1 cellular context compared by ENCODE assay signal in genomic region chr10:53013201-53013808, GRCh38.
TF ChIP-seq lines count a peak whose summit lies in the region.

No MANE protein-coding gene starts in this region.

TF ChIP-seq in GM12878, 131 proteins besides CTCF, POLR2A, EP300 and RAD21 (continued from another document):
- TF ChIP-seq RELB (IDR thresholded peaks at IDR 0.05; ENCODE audit: low read depth) (peak; percentile 83), TBL1XR1 (IDR thresholded peaks at IDR 0.05; ENCODE audit: low read depth, low read length) (0 out of 2 replicates have a peak, but pooled peaks have one; percentile 57), EGR1 (IDR thresholded peaks at IDR 0.05; ENCODE audit: borderline replicate concordance in 1 of 2, low read depth in 2 of 2, low read length in 2 of 2) (no peak), ZNF384 (IDR thresholded peaks at IDR 0.05; ENCODE audit: borderline replicate concordance, low read depth, low read length) (no peak; the same call in 1 of the 2 replicates), MEF2A (IDR thresholded peaks at IDR 0.05; ENCODE audit: insufficient read depth, low read depth, low read length) (peak; percentile 58; the same call in 1 of the 2 replicates), DPF2 (IDR thresholded peaks at IDR 0.05) (peak; percentile 56; the same call in 1 of the 2 replicates), MEF2B (IDR thresholded peaks at IDR 0.05; ENCODE audit: partially characterized antibody, poor library complexity, severe bottlenecking) (peak; percentile 92), NFIC (IDR thresholded peaks at IDR 0.05; ENCODE audit: low read depth, low read length) (0 out of 2 replicates have a peak, but pooled peaks have one; percentile 28), NBN (IDR thresholded peaks at IDR 0.05) (peak; percentile 55; the same call in 1 of the 2 replicates), ZNF24 (IDR thresholded peaks at IDR 0.05) (peak; percentile 23; the same call in 1 of the 2 replicates), ZSCAN29 (IDR thresholded peaks at IDR 0.05) (no peak), MTA2 (IDR thresholded peaks at IDR 0.05; ENCODE audit: low read depth) (peak; percentile 99), BHLHE40 (IDR thresholded peaks at IDR 0.05; ENCODE audit: borderline replicate concordance in 1 of 2, low read depth in 2 of 2, low read length in 1 of 2) (peak in 1 of 2 experiments; percentile 37; a peak in 1 of 4 replicates), ATF7 (IDR thresholded peaks at IDR 0.05; ENCODE audit: low read depth) (peak; percentile 70; the same call in 1 of the 2 replicates), BMI1 (IDR thresholded peaks at IDR 0.05; ENCODE audit: borderline replicate concordance) (peak; percentile 57; the same call in 1 of the 2 replicates), IKZF1 (conservative IDR thresholded peaks at IDR 0.05) (peak; percentile 73), HDAC6 (IDR thresholded peaks at IDR 0.05; ENCODE audit: unreplicated experiment) (no peak)
